In the genomic region with DNA sequence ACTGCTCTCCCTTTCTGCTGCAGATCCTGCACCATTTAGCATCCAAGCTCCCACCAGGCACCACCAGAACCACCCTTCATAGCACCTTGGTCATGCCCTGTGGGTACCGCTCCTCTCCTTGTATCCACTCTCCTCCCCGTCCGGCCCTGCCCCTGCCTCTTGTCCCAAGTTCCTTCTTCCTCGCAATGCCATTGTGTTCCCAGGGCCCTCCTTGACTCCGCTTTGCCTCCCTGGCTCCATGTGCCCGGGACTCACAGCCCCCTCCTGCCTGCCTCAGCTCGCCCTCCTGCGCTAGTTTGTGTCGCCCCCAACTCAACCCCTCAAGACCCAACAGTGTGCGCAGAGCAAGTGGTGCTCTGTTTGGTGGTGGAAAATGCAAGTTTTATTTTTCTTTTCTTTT, we compare ENCODE assay signal across 17 cellular contexts. TPM values are rescaled to one million over a fixed set of nuclear protein-coding genes. Genes with fewer than 3 reads are reported as not detected.
DNase-seq lines count a peak whose midpoint lies in the region; ATAC-seq and TF ChIP-seq lines count a peak whose summit lies in the region.
"Had no signal": no experiment of that assay in that cellular context is flagged by ENCODE, and none has a peak within 500 bp of the region (broad histone marks: within the 10 kb centered on the region; RNA-seq: fewer than 3 reads in every experiment).

No MANE protein-coding gene starts in this region.

- peak overlapping the region; percentile 73 for H3K27ac Mint-ChIP-seq in T-helper 1 cell treated with Interleukin-12 subunit alpha and Interleukin-12 subunit beta and Interleukin-4 antibody, amounts not matched to agents 30 μg/mL and 1 μg/mL, for 36 hours
- H3K27ac Mint-ChIP-seq in stimulated activated naive CD8-positive, alpha-beta T cell treated with anti-CD3 and anti-CD28 coated beads, Interleukin-15, amount 100 ng/mL, for 72 hours: peak overlapping the region; percentile 26 to 35
- H3K27ac Mint-ChIP-seq in naive B cell: peak overlapping the region in 4 of 6 donors; percentile 2 to 86 (median 68)

- 87 to 96% (median 93%) methylated on average over 10 of the region's 10 CpGs for WGBS in adrenal gland, 4 donors

- no peak for TF ChIP-seq POLR2A in adrenal gland (IDR thresholded peaks at IDR 0.05)

- peaks cover 0 to 62% of the 10 kb centered on the region in 2 donors for H3K36me3 ChIP-seq in adrenal gland (replicated peaks in 1 of 2)
- H3K36me3 ChIP-seq: MG63 had no signal

- no peaks in the 10 kb centered on the region for H3K9me3 ChIP-seq in adrenal gland (replicated peaks in 1 of 3)
- H3K9me3 ChIP-seq: BLaER1 treated with 17β-estradiol and CSF1 and Interleukin-3, amounts not matched to agents 10 nM and 100 nM; MG63 had no signal

- H3K4me1 ChIP-seq in adrenal gland (replicated peaks in 1 of 2): peaks cover 28 to 44% of the 10 kb centered on the region in 2 donors

- H3K27me3 ChIP-seq in adrenal gland: no peaks in the 10 kb centered on the region
- H3K27me3 ChIP-seq: BLaER1 treated with 17β-estradiol and CSF1 and Interleukin-3, amounts not matched to agents 10 nM and 100 nM; MG63 had no signal

- H3K4me3 Mint-ChIP-seq in T-helper 1 cell treated with Interleukin-12 subunit alpha and Interleukin-12 subunit beta and Interleukin-4 antibody, amounts not matched to agents 30 μg/mL and 1 μg/mL, for 36 hours: no peak overlapping the region
- no peak overlapping the region for H3K4me3 Mint-ChIP-seq in stimulated activated naive CD8-positive, alpha-beta T cell treated with anti-CD3 and anti-CD28 coated beads, Interleukin-15, amount 100 ng/mL, for 72 hours
- H3K4me3 Mint-ChIP-seq in naive B cell: no peak overlapping the region

- ATAC-seq in stimulated activated naive CD8-positive, alpha-beta T cell treated with anti-CD3 and anti-CD28 coated beads, Interleukin-15, amount 100 ng/mL, for 72 hours: no peak
- no peak for ATAC-seq in stimulated activated naive CD8-positive, alpha-beta T cell treated with anti-CD3 and anti-CD28 coated beads, Interleukin-15, Interleukin-2, amounts not matched to agents 100 U/mL and 50 U/mL, for 24 hours
- ATAC-seq in naive B cell (ENCODE audit: low read depth in 2 of 2): no peak
- ATAC-seq in HG03521 (IDR thresholded peaks at IDR 0.05; ENCODE audit: unreplicated experiment): no peak
- no peak for ATAC-seq in HG03045 (IDR thresholded peaks at IDR 0.05; ENCODE audit: unreplicated experiment)

- no peaks in the 10 kb centered on the region for H3K9me3 Mint-ChIP-seq in T-helper 1 cell treated with Interleukin-12 subunit alpha and Interleukin-12 subunit beta and Interleukin-4 antibody, amounts not matched to agents 30 μg/mL and 1 μg/mL, for 36 hours
- H3K9me3 Mint-ChIP-seq in stimulated activated naive CD8-positive, alpha-beta T cell treated with anti-CD3 and anti-CD28 coated beads, Interleukin-15, amount 100 ng/mL, for 72 hours: no peaks in the 10 kb centered on the region
- peaks cover 0 to under 1% (median 0%) of the 10 kb centered on the region in 7 donors for H3K9me3 Mint-ChIP-seq in naive B cell

- H3K27ac ChIP-seq in adrenal gland: no peak overlapping the region
- H3K27ac ChIP-seq: 22Rv1 had no signal

- no peak overlapping the region for H3K4me3 ChIP-seq in adrenal gland
- H3K4me3 ChIP-seq: BLaER1 treated with 17β-estradiol and CSF1 and Interleukin-3, amounts not matched to agents 10 nM and 100 nM; MG63 had no signal

- DNase-seq in T-helper 1 cell (no peak), naive B cell (no peak), adrenal gland (no peak)
- no peak for DNase-seq in stimulated activated naive CD8-positive, alpha-beta T cell treated with anti-CD3 and anti-CD28 coated beads, Interleukin-15, amount 100 ng/mL, for 72 hours
- DNase-seq in stimulated activated naive CD8-positive, alpha-beta T cell treated with anti-CD3 and anti-CD28 coated beads, Interleukin-15, Interleukin-2, amounts not matched to agents 100 U/mL and 50 U/mL, for 24 hours: no peak
- DNase-seq: H7; MG63; NCI-H1092 treated with DMSO at 0.1 percent for 48 hours; NCI-H187; NCI-H69; NK-92 treated with Interleukin-12 subunit alpha and Interleukin-12 subunit beta, amount 100 ng/mL, for 24 hours; OCI-M1 had no signal

- intact Hi-C loops in adrenal gland (cut with DNase I): no loop called here

- H3K36me3 Mint-ChIP-seq in T-helper 1 cell treated with Interleukin-12 subunit alpha and Interleukin-12 subunit beta and Interleukin-4 antibody, amounts not matched to agents 30 μg/mL and 1 μg/mL, for 36 hours (ENCODE audit: low read depth): peaks cover 40% of the 10 kb centered on the region
- peaks cover 0 to 4% of the 10 kb centered on the region in 2 donors for H3K36me3 Mint-ChIP-seq in naive B cell

- no peak for TF ChIP-seq CTCF in adrenal gland (IDR thresholded peaks at IDR 0.05)

- peaks cover 25% of the 10 kb centered on the region for H3K4me1 Mint-ChIP-seq in T-helper 1 cell treated with Interleukin-12 subunit alpha and Interleukin-12 subunit beta and Interleukin-4 antibody, amounts not matched to agents 30 μg/mL and 1 μg/mL, for 36 hours (ENCODE audit: low read depth)
- H3K4me1 Mint-ChIP-seq in stimulated activated naive CD8-positive, alpha-beta T cell treated with anti-CD3 and anti-CD28 coated beads, Interleukin-15, amount 100 ng/mL, for 72 hours: peaks cover 20% of the 10 kb centered on the region
- peaks cover 15 to 28% (median 19%) of the 10 kb centered on the region in 3 donors for H3K4me1 Mint-ChIP-seq in naive B cell

- H3K27me3 Mint-ChIP-seq in T-helper 1 cell treated with Interleukin-12 subunit alpha and Interleukin-12 subunit beta and Interleukin-4 antibody, amounts not matched to agents 30 μg/mL and 1 μg/mL, for 36 hours (ENCODE audit: low read depth): no peaks in the 10 kb centered on the region
- no peaks in the 10 kb centered on the region for H3K27me3 Mint-ChIP-seq in stimulated activated naive CD8-positive, alpha-beta T cell treated with anti-CD3 and anti-CD28 coated beads, Interleukin-15, amount 100 ng/mL, for 72 hours
- H3K27me3 Mint-ChIP-seq in naive B cell: no peaks in the 10 kb centered on the region

RNA-seq across cellular contexts. Expression of a gene that starts 10.8 kb away (rescaled TPM):
- 10 to 100 TPM in 1 of 6 donors, 1 to 10 TPM in 3, under 1 TPM in 1, not detected in 1; 0.92 to 11.5 (median 2.0) TPM for polyA plus RNA-seq in naive B cell (ENCODE audit: low read depth in 6 of 6)
- 1,000 to 10,000 TPM in 2 of 8 donors, 100 to 1,000 TPM in 6; 302 to 1,301 (median 562) TPM for total RNA-seq in adrenal gland
- polyA plus RNA-seq in adrenal gland: 1,000 to 10,000 TPM in 1 of 3 donors, 100 to 1,000 TPM in 2; 134 to 1,327 (median 153) TPM

RNA-seq across cellular contexts. Expression of a gene that starts 22.1 kb away (rescaled TPM):
- polyA plus RNA-seq in naive B cell (ENCODE audit: low read depth in 6 of 6) (10 to 100 TPM in 1 of 6 donors, 1 to 10 TPM in 3, under 1 TPM in 1, not detected in 1; 0.79 to 14.0 (median 1.6) TPM), adrenal gland (100 to 1,000 TPM in 1 of 3 donors, 10 to 100 TPM in 2; 28.3 to 410 (median 32.1) TPM)
- total RNA-seq in adrenal gland: 100 to 1,000 TPM in 5 of 8 donors, 10 to 100 TPM in 3; 60.3 to 361 (median 102) TPM

RNA-seq across cellular contexts. Expression of a gene that starts 46.2 kb away (rescaled TPM):
- 10 to 100 TPM in 5 of 6 donors, 1 to 10 TPM in 1; 8.0 to 23.8 (median 15.3) TPM for polyA plus RNA-seq in naive B cell (ENCODE audit: low read depth in 6 of 6)
- 10 to 100 TPM in 4 of 8 donors, 1 to 10 TPM in 4; 8.4 to 25.6 (median 10.0) TPM for total RNA-seq in adrenal gland
- polyA plus RNA-seq in adrenal gland: 10 to 100 TPM in 1 of 3 donors, 1 to 10 TPM in 2; 3.9 to 32.0 (median 4.5) TPM

RNA-seq across cellular contexts. Expression of a gene that starts 46.5 kb away (rescaled TPM):
- polyA plus RNA-seq in naive B cell (ENCODE audit: low read depth in 6 of 6): 100 to 1,000 TPM; 117 to 238 (median 185) TPM
- 100 to 1,000 TPM in 4 of 8 donors, 10 to 100 TPM in 4; 22.8 to 161 (median 116) TPM for total RNA-seq in adrenal gland
- polyA plus RNA-seq in adrenal gland: 100 to 1,000 TPM in 2 of 3 donors, 10 to 100 TPM in 1; 91.5 to 215 (median 137) TPM

RNA-seq across cellular contexts. Expression of a gene that starts 52.4 kb away (rescaled TPM):
- polyA plus RNA-seq in naive B cell (ENCODE audit: low read depth in 6 of 6): 10 to 100 TPM; 27.6 to 41.3 (median 34.4) TPM
- total RNA-seq in adrenal gland: 100 to 1,000 TPM in 6 of 8 donors, 10 to 100 TPM in 2; 74.5 to 145 (median 112) TPM
- polyA plus RNA-seq in adrenal gland: 100 to 1,000 TPM in 2 of 3 donors, 10 to 100 TPM in 1; 98.2 to 175 (median 103) TPM

Comparison
In these comparisons a context has a peak if more than half of its experiments do, and no peak if none do; other contexts are left out.
1. RNA of a gene that starts 10.8 kb away (polyA plus RNA-seq): 134 to 1,327 TPM in adrenal gland; 0.92 to 11.5 TPM in naive B cell; every median in the first group is over 10 times any median in the second.
2. Peak in every context shown above with its lines, with median percentiles within 50 percentile points of each other: H3K27ac Mint-ChIP-seq.